ENCODE assay signal across 8 cellular contexts in genomic region chr4:2755821-2756690, GRCh38. TPM values are rescaled to one million over a fixed set of nuclear protein-coding genes. Genes with fewer than 3 reads are reported as not detected.
DNase-seq lines count a peak whose midpoint lies in the region; ATAC-seq lines count a peak whose summit lies in the region.

TNIP2 (minus strand) TSS chr4:2756336; CDS start chr4:2756289, 47 bp downstream.

- peak within 1 kb of the TSS; percentile 81 for H3K27ac Mint-ChIP-seq in activated CD8-positive, alpha-beta T cell treated with anti-CD3 and anti-CD28 coated beads, Interleukin-2, amount 10 ng/mL, durations not matched to agents 7 days and 5 days

- peak within 1 kb of the TSS; percentile 76 for H3K4me3 Mint-ChIP-seq in activated CD8-positive, alpha-beta T cell treated with anti-CD3 and anti-CD28 coated beads, Interleukin-2, amount 10 ng/mL, durations not matched to agents 7 days and 5 days

- peak; percentile 47 for ATAC-seq in GM18519 (IDR thresholded peaks at IDR 0.05; ENCODE audit: low FRiP score, unreplicated experiment)
- ATAC-seq in HG03103 (IDR thresholded peaks at IDR 0.05; ENCODE audit: low read depth, unreplicated experiment), result peak; percentile 50
- peak; percentile 90 for ATAC-seq in activated CD8-positive, alpha-beta T cell treated with anti-CD3 and anti-CD28 coated beads, Interleukin-2, amount 10 ng/mL, durations not matched to agents 7 days and 5 days

- H3K4me1 Mint-ChIP-seq in activated CD8-positive, alpha-beta T cell treated with anti-CD3 and anti-CD28 coated beads, Interleukin-2, amount 10 ng/mL, durations not matched to agents 7 days and 5 days (ENCODE audit: low read depth), result peaks cover 27% of the 10 kb centered on the region

- no peaks in the 10 kb centered on the region for H3K36me3 ChIP-seq in ACC112 (ENCODE audit: insufficient read depth, low read length)

- H3K27me3 Mint-ChIP-seq in activated CD8-positive, alpha-beta T cell treated with anti-CD3 and anti-CD28 coated beads, Interleukin-2, amount 10 ng/mL, durations not matched to agents 7 days and 5 days (ENCODE audit: low read depth), result no peaks in the 10 kb centered on the region

- DNase-seq in NCI-H526 (lab: John Stamatoyannopoulos, UW), result peak; percentile 29 to 93
- peak; percentile 80 for DNase-seq in activated CD8-positive, alpha-beta T cell treated with anti-CD3 and anti-CD28 coated beads, Interleukin-2, amount 10 ng/mL, durations not matched to agents 7 days and 5 days
- DNase-seq in effector CD4-positive, alpha-beta T cell, result peak; percentile 71
- DNase-seq in lung microvascular endothelial cell (ENCODE audit: low read depth in 2 of 2), result peak; percentile 83 to 86
- DNase-seq in stimulated activated CD4-positive, alpha-beta T cell treated with anti-CD3 and anti-CD28 coated beads, TNF-alpha, amount 100 ng/mL, for 48 hours (ENCODE audit: low read depth in 3 of 3), result peak; percentile 61 to 81 (median 64)

- H3K27ac ChIP-seq in ACC112 (ENCODE audit: low read depth, low read length), result peak within 1 kb of the TSS; percentile 24; the same call in 1 of the 2 replicates

- H3K36me3 Mint-ChIP-seq in activated CD8-positive, alpha-beta T cell treated with anti-CD3 and anti-CD28 coated beads, Interleukin-2, amount 10 ng/mL, durations not matched to agents 7 days and 5 days (ENCODE audit: low read depth), result peaks cover 8% of the 10 kb centered on the region

- H3K4me3 ChIP-seq in ACC112 (ENCODE audit: low read depth, low read length), result peak within 1 kb of the TSS; percentile 96

- no peaks in the 10 kb centered on the region for H3K27me3 ChIP-seq in ACC112 (ENCODE audit: insufficient read depth, low read length)

- POLR2A ChIA-PET in activated CD8-positive, alpha-beta T cell treated with anti-CD3 and anti-CD28 coated beads, Interleukin-2, amount 10 ng/mL, durations not matched to agents 7 days and 5 days (lab: Charles Lee), result interaction anchor here (0.7 to 1.2 kb wide), 5 partner anchors 10 to 271 kb away, joined by 3 to 7 read pairs (median 3); partner anchors contain the start of genes GRK4 and NOP14

- H3K79me2 ChIP-seq in ACC112 (ENCODE audit: control insufficient read depth, insufficient read depth, low read length, unreplicated experiment), result peaks cover 29% of the 10 kb centered on the region

- H3K4me1 ChIP-seq in ACC112 (ENCODE audit: control insufficient read depth, insufficient read depth, low read length, unreplicated experiment), result peaks cover 12% of the 10 kb centered on the region

- no peaks in the 10 kb centered on the region for H3K9me3 Mint-ChIP-seq in activated CD8-positive, alpha-beta T cell treated with anti-CD3 and anti-CD28 coated beads, Interleukin-2, amount 10 ng/mL, durations not matched to agents 7 days and 5 days (ENCODE audit: insufficient read depth)

- peak within 1 kb of the TSS; percentile 75 for H2AFZ ChIP-seq in ACC112 (ENCODE audit: low read length, unreplicated experiment)

- CTCF ChIA-PET in activated CD8-positive, alpha-beta T cell treated with anti-CD3 and anti-CD28 coated beads, Interleukin-2, amount 10 ng/mL, durations not matched to agents 7 days and 5 days (lab: Charles Lee), result interaction anchor here (0.7 to 2.2 kb wide), 6 partner anchors 10 to 198 kb away, joined by 3 to 7 read pairs (median 4); no protein-coding TSS in a partner anchor

RNA-seq across cellular contexts. Expression of gene TNIP2, which starts in this region (rescaled TPM):
- total RNA-seq in activated CD8-positive, alpha-beta T cell treated with anti-CD3 and anti-CD28 coated beads, Interleukin-2, amount 10 ng/mL, durations not matched to agents 7 days and 5 days, result 10 to 100 TPM; 42.3 to 44.3 TPM
- total RNA-seq in lung microvascular endothelial cell, result 58.4 and 70.6 TPM in 2 replicates

Comparison
In these comparisons a context has a peak if more than half of its experiments do, and no peak if none do; other contexts are left out.
1. Peak in every context shown above with its lines: DNase-seq, ATAC-seq, H3K4me3 ChIP-seq and H3K27ac ChIP-seq.